1 cellular context compared by ENCODE assay signal in genomic region chr6:39343461-39343870, GRCh38.
TF ChIP-seq lines count a peak whose summit lies in the region.

No MANE protein-coding gene starts in this region.

TF ChIP-seq in IMR-90, 13 proteins besides CTCF, POLR2A, EP300 and RAD21:
- TF ChIP-seq ELK1 (IDR thresholded peaks at IDR 0.05; ENCODE audit: borderline replicate concordance, low read depth, low read length) (no peak), MAZ (IDR thresholded peaks at IDR 0.05; ENCODE audit: borderline replicate concordance, low read depth, low read length) (no peak), USF2 (IDR thresholded peaks at IDR 0.05; ENCODE audit: low read depth, low read length) (no peak), CEBPB (IDR thresholded peaks at IDR 0.05; ENCODE audit: low read depth, low read length) (no peak), RCOR1 (IDR thresholded peaks at IDR 0.05; ENCODE audit: insufficient replicate concordance, low read length) (no peak), MAFK (IDR thresholded peaks at IDR 0.05; ENCODE audit: low read depth, low read length) (no peak), MXI1 (IDR thresholded peaks at IDR 0.05; ENCODE audit: borderline replicate concordance, low read depth, low read length) (no peak), RFX5 (IDR thresholded peaks at IDR 0.05; ENCODE audit: low read depth, low read length) (no peak), CHD1 (IDR thresholded peaks at IDR 0.05; ENCODE audit: low read depth, low read length) (no peak), FOS (IDR thresholded peaks at IDR 0.05; ENCODE audit: low read depth, low read length) (no peak), BHLHE40 (IDR thresholded peaks at IDR 0.05; ENCODE audit: low read depth, low read length) (no peak), NFE2L2 (IDR thresholded peaks at IDR 0.05; ENCODE audit: low read depth, low read length) (no peak), SMC3 (IDR thresholded peaks at IDR 0.05; ENCODE audit: low read depth, low read length) (no peak)
